ENCODE assay signal across 2 cellular contexts in the genomic region with DNA sequence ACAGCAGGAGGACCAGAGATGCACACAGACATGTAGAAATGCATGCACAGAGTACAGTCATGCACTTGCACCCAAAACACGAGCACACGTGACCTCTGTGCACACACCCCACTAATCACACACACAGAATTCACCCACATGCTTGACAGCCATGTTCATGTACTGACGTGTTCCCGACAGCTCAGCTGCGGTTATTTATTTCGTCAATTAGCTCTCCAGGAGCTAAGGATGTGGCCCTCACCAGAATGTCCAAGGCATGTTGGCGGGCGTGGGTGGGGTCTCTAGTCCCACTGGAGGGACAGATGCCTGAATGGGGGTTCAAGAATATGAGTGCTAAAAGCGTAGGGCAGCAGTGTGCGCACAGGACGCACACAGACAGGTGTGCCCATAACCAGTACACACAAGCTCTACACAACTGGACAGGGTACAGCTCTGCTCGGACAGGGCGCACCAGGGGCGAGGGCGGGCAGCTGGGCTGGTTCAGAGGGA.
TF ChIP-seq lines count a peak whose summit lies in the region.

No MANE protein-coding gene starts in this region.

TF ChIP-seq in HCT116, 20 proteins besides CTCF, POLR2A, EP300 and RAD21:
- TF ChIP-seq, protein P1, sequence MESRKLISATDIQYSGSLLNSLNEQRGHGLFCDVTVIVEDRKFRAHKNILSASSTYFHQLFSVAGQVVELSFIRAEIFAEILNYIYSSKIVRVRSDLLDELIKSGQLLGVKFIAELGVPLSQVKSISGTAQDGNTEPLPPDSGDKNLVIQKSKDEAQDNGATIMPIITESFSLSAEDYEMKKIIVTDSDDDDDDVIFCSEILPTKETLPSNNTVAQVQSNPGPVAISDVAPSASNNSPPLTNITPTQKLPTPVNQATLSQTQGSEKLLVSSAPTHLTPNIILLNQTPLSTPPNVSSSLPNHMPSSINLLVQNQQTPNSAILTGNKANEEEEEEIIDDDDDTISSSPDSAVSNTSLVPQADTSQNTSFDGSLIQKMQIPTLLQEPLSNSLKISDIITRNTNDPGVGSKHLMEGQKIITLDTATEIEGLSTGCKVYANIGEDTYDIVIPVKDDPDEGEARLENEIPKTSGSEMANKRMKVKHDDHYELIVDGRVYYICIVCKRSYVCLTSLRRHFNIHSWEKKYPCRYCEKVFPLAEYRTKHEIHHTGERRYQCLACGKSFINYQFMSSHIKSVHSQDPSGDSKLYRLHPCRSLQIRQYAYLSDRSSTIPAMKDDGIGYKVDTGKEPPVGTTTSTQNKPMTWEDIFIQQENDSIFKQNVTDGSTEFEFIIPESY (IDR thresholded peaks at IDR 0.05; ENCODE audit: extremely low read depth, insufficient replicate concordance, low read length): no peak
- TF ChIP-seq ELF1 (IDR thresholded peaks at IDR 0.05; ENCODE audit: borderline replicate concordance, low read depth): no peak
- TF ChIP-seq JUND (IDR thresholded peaks at IDR 0.05): no peak

TF ChIP-seq in H1, 55 proteins besides CTCF, POLR2A, EP300 and RAD21:
- no peak for TF ChIP-seq SP2 (IDR thresholded peaks at IDR 0.05; ENCODE audit: low read length)
- TF ChIP-seq ASH2L (IDR thresholded peaks at IDR 0.05; ENCODE audit: low read length): no peak
- no peak for TF ChIP-seq KDM1A (IDR thresholded peaks at IDR 0.05; ENCODE audit: borderline replicate concordance, low read length)
- TF ChIP-seq NANOG (IDR thresholded peaks at IDR 0.05; ENCODE audit: insufficient read depth, low read depth, low read length, poor library complexity, severe bottlenecking): no peak
- TF ChIP-seq SIX5 (IDR thresholded peaks at IDR 0.05; ENCODE audit: low read depth, low read length): no peak
- no peak for TF ChIP-seq RXRA (IDR thresholded peaks at IDR 0.05; ENCODE audit: insufficient read depth, low read depth, low read length)
- TF ChIP-seq JUND (IDR thresholded peaks at IDR 0.05; ENCODE audit: low read length): no peak
- no peak for TF ChIP-seq KDM5A (IDR thresholded peaks at IDR 0.05; ENCODE audit: low read length)
- no peak for TF ChIP-seq TEAD4 (IDR thresholded peaks at IDR 0.05; ENCODE audit: low read depth, low read length)
- TF ChIP-seq, protein P2, sequence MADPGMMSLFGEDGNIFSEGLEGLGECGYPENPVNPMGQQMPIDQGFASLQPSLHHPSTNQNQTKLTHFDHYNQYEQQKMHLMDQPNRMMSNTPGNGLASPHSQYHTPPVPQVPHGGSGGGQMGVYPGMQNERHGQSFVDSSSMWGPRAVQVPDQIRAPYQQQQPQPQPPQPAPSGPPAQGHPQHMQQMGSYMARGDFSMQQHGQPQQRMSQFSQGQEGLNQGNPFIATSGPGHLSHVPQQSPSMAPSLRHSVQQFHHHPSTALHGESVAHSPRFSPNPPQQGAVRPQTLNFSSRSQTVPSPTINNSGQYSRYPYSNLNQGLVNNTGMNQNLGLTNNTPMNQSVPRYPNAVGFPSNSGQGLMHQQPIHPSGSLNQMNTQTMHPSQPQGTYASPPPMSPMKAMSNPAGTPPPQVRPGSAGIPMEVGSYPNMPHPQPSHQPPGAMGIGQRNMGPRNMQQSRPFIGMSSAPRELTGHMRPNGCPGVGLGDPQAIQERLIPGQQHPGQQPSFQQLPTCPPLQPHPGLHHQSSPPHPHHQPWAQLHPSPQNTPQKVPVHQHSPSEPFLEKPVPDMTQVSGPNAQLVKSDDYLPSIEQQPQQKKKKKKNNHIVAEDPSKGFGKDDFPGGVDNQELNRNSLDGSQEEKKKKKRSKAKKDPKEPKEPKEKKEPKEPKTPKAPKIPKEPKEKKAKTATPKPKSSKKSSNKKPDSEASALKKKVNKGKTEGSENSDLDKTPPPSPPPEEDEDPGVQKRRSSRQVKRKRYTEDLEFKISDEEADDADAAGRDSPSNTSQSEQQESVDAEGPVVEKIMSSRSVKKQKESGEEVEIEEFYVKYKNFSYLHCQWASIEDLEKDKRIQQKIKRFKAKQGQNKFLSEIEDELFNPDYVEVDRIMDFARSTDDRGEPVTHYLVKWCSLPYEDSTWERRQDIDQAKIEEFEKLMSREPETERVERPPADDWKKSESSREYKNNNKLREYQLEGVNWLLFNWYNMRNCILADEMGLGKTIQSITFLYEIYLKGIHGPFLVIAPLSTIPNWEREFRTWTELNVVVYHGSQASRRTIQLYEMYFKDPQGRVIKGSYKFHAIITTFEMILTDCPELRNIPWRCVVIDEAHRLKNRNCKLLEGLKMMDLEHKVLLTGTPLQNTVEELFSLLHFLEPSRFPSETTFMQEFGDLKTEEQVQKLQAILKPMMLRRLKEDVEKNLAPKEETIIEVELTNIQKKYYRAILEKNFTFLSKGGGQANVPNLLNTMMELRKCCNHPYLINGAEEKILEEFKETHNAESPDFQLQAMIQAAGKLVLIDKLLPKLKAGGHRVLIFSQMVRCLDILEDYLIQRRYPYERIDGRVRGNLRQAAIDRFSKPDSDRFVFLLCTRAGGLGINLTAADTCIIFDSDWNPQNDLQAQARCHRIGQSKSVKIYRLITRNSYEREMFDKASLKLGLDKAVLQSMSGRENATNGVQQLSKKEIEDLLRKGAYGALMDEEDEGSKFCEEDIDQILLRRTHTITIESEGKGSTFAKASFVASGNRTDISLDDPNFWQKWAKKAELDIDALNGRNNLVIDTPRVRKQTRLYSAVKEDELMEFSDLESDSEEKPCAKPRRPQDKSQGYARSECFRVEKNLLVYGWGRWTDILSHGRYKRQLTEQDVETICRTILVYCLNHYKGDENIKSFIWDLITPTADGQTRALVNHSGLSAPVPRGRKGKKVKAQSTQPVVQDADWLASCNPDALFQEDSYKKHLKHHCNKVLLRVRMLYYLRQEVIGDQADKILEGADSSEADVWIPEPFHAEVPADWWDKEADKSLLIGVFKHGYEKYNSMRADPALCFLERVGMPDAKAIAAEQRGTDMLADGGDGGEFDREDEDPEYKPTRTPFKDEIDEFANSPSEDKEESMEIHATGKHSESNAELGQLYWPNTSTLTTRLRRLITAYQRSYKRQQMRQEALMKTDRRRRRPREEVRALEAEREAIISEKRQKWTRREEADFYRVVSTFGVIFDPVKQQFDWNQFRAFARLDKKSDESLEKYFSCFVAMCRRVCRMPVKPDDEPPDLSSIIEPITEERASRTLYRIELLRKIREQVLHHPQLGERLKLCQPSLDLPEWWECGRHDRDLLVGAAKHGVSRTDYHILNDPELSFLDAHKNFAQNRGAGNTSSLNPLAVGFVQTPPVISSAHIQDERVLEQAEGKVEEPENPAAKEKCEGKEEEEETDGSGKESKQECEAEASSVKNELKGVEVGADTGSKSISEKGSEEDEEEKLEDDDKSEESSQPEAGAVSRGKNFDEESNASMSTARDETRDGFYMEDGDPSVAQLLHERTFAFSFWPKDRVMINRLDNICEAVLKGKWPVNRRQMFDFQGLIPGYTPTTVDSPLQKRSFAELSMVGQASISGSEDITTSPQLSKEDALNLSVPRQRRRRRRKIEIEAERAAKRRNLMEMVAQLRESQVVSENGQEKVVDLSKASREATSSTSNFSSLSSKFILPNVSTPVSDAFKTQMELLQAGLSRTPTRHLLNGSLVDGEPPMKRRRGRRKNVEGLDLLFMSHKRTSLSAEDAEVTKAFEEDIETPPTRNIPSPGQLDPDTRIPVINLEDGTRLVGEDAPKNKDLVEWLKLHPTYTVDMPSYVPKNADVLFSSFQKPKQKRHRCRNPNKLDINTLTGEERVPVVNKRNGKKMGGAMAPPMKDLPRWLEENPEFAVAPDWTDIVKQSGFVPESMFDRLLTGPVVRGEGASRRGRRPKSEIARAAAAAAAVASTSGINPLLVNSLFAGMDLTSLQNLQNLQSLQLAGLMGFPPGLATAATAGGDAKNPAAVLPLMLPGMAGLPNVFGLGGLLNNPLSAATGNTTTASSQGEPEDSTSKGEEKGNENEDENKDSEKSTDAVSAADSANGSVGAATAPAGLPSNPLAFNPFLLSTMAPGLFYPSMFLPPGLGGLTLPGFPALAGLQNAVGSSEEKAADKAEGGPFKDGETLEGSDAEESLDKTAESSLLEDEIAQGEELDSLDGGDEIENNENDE (IDR thresholded peaks at IDR 0.05; ENCODE audit: insufficient replicate concordance, low read length): no peak
- no peak for TF ChIP-seq SIRT6 (IDR thresholded peaks at IDR 0.05; ENCODE audit: low read length)
TF ChIP-seq in H1: peak in this region for 0.
